In the genomic region with DNA sequence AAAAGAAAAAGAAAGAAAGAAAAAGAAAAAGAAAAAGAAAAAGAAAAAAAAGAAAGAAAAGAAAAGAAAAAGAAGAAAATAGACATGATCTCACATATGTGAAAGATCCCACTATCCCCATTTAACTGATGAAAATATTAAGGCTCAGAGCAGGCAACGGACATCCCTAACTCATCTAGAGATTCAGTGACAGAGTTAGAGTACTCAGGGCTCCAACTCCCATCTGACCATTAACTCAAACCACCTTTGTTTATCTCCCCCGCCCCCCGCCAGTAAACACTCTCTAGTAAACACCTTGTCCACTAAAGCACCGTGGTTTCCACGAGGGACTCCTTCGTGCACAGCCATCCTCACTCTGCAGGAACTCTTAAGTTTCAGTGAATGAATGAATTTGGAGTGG, we compare ENCODE assay signal across 8 cellular contexts.
A peak's percentile ranks its signal among the peaks of the same experiment; 100 is the strongest.
DNase-seq lines count a peak whose midpoint lies in the region; ATAC-seq, FAIRE-seq and TF ChIP-seq lines count a peak whose summit lies in the region.

No MANE protein-coding gene starts in this region.

- H3K4me3 ChIP-seq in HUES48 (ENCODE audit: low read depth, low read length) (peak overlapping the region; percentile 73; the same call in 1 of the 2 replicates), iPS-18a (ENCODE audit: low read length) (peak overlapping the region; percentile 59), small intestine (ENCODE audit: low read depth in 1 of 2, low read length in 2 of 2) (no peak overlapping the region)

- WGBS in small intestine, 3 donors: 64 to 75% (median 71%) methylated on average over 6 of the region's 6 CpGs

- H3K4me3 Mint-ChIP-seq in activated CD8-positive, alpha-beta T cell treated with anti-CD3 and anti-CD28 coated beads for 36 hours: peak overlapping the region; percentile 82

- H3K9ac ChIP-seq in HUES48 (ENCODE audit: low read depth, low read length): no peak overlapping the region
- H3K9ac ChIP-seq in iPS-18a (ENCODE audit: low read length): peak overlapping the region; percentile 44

- no peaks in the 10 kb centered on the region for H3K27me3 Mint-ChIP-seq in activated CD8-positive, alpha-beta T cell treated with anti-CD3 and anti-CD28 coated beads for 36 hours

- intact Hi-C loops in activated CD8-positive, alpha-beta T cell treated with anti-CD3 and anti-CD28 coated beads for 36 hours (cut with micrococcal nuclease): no loop called here

- H3K27me3 ChIP-seq in HUES48 (ENCODE audit: control insufficient read depth, insufficient read depth, low read length) (peaks cover 22% of the 10 kb centered on the region), iPS-18a (ENCODE audit: control insufficient read depth, insufficient read depth, low read length) (peaks cover 17% of the 10 kb centered on the region), small intestine (ENCODE audit: control insufficient read depth in 2 of 2, insufficient read depth in 2 of 2, low read length in 2 of 2) (no peaks in the 10 kb centered on the region)

- H3K9me3 Mint-ChIP-seq in activated CD8-positive, alpha-beta T cell treated with anti-CD3 and anti-CD28 coated beads for 36 hours: no peaks in the 10 kb centered on the region

- H3K9me3 ChIP-seq in HUES48 (ENCODE audit: control insufficient read depth, insufficient read depth, low read length) (no peaks in the 10 kb centered on the region), iPS-18a (ENCODE audit: control insufficient read depth, low read depth, low read length) (no peaks in the 10 kb centered on the region), small intestine (ENCODE audit: control insufficient read depth, low read depth) (no peaks in the 10 kb centered on the region)

- TF ChIP-seq CTCF in activated CD8-positive, alpha-beta T cell treated with anti-CD3 and anti-CD28 coated beads for 36 hours (IDR thresholded peaks at IDR 0.05): no peak

- H3K4me1 ChIP-seq in HUES48 (ENCODE audit: control insufficient read depth, insufficient read depth, low read length): peaks cover 41% of the 10 kb centered on the region
- peaks cover 37% of the 10 kb centered on the region for H3K4me1 ChIP-seq in iPS-18a (ENCODE audit: control insufficient read depth, low read depth, low read length)
- peaks cover 3 to 17% of the 10 kb centered on the region in 2 donors for H3K4me1 ChIP-seq in small intestine (ENCODE audit: control insufficient read depth in 2 of 2, insufficient read depth in 1 of 2, low read depth in 1 of 2, low read length in 1 of 2)

- no peak for FAIRE-seq in small intestine (lab: Jason Lieb, UNC)

- no peaks in the 10 kb centered on the region for H3K36me3 ChIP-seq in HUES48 (ENCODE audit: control insufficient read depth, insufficient read depth, low read length)
- H3K36me3 ChIP-seq in iPS-18a (ENCODE audit: control insufficient read depth, low read depth, low read length): no peaks in the 10 kb centered on the region
- H3K36me3 ChIP-seq in small intestine (ENCODE audit: control insufficient read depth in 2 of 2, insufficient read depth in 2 of 2, low read length in 2 of 2): no peaks in the 10 kb centered on the region

- H3K4me1 Mint-ChIP-seq in activated CD8-positive, alpha-beta T cell treated with anti-CD3 and anti-CD28 coated beads for 36 hours (ENCODE audit: low read depth): peaks cover 48% of the 10 kb centered on the region

- peaks cover 14% of the 10 kb centered on the region for H3K36me3 Mint-ChIP-seq in activated CD8-positive, alpha-beta T cell treated with anti-CD3 and anti-CD28 coated beads for 36 hours (ENCODE audit: low read depth)

- POLR2A ChIA-PET in activated CD8-positive, alpha-beta T cell treated with anti-CD3 and anti-CD28 coated beads for 36 hours (lab: Charles Lee): interaction anchor here (0.7 to 2.9 kb wide), 2 partner anchors 13 to 134 kb away, joined by 3 to 25 read pairs; no protein-coding TSS in a partner anchor

- peak overlapping the region; percentile 95 for H3K27ac Mint-ChIP-seq in activated CD8-positive, alpha-beta T cell treated with anti-CD3 and anti-CD28 coated beads for 36 hours

- CTCF ChIA-PET in activated CD8-positive, alpha-beta T cell treated with anti-CD3 and anti-CD28 coated beads for 36 hours (lab: Charles Lee): interaction anchor here (0.8 to 6.2 kb wide), 12 partner anchors 10 to 321 kb away, joined by 3 to 91 read pairs (median 9); no protein-coding TSS in a partner anchor

- DNase-seq in activated CD8-positive, alpha-beta T cell treated with anti-CD3 and anti-CD28 coated beads for 36 hours: no peak
- DNase-seq in small intestine: no peak
- DNase-seq in NCI-H2081 treated with DMSO at 0.1 percent for 48 hours (lab: John Stamatoyannopoulos, UW): no peak
- DNase-seq in iPS-NIHi11 (ENCODE audit: low spot score): no peak
- DNase-seq in SW 1271 (lab: John Stamatoyannopoulos, UW): no peak

- peak overlapping the region; percentile 97 for H3K27ac ChIP-seq in HUES48 (ENCODE audit: low read depth, low read length)
- H3K27ac ChIP-seq in iPS-18a (ENCODE audit: low read length): no peak overlapping the region
- H3K27ac ChIP-seq in small intestine (ENCODE audit: low read depth in 1 of 2, low read length in 1 of 2): peak overlapping the region; percentile 53 to 94

- ATAC-seq in activated CD8-positive, alpha-beta T cell treated with anti-CD3 and anti-CD28 coated beads for 36 hours: no peak
- ATAC-seq in HG02678 (IDR thresholded peaks at IDR 0.05; ENCODE audit: unreplicated experiment): no peak

Comparison
In these comparisons a context has a peak if more than half of its experiments do, and no peak if none do; other contexts are left out.
1. H3K4me3 ChIP-seq: peak in HUES48 (single experiment) and iPS-18a (single experiment); none in small intestine (0 of 2).